18 cellular contexts compared by ENCODE assay signal in the genomic region with DNA sequence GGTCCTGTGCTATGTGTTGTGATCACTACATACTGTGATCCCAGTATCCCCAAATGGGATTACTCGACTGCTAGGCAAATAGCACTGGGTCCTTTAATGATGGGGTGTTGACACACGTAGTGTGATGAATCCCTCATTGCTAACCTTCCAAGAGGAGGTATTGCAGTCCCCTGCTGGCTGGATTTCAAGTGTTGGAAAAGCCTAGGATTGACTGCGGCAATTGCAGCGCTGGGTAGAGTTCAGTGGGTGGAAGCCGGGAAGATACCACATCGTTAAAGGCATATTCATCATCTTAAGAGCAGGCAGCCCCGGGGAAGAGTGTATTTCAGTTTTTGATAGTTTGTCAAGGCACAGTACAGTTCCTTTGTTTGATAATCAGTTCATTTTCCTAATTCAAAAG.
A peak's percentile ranks its signal among the peaks of the same experiment; 100 is the strongest.
DNase-seq lines count a peak whose midpoint lies in the region; TF ChIP-seq lines count a peak whose summit lies in the region.
"Had no signal": no experiment of that assay in that cellular context is flagged by ENCODE, and none has a peak within 500 bp of the region (broad histone marks: within the 10 kb centered on the region; RNA-seq: fewer than 3 reads in every experiment).

No MANE protein-coding gene starts in this region.

- DNase-seq in DMS153 (lab: John Stamatoyannopoulos, UW): peak; percentile 20
- DNase-seq in DMS153 treated with DMSO at 0.1 percent for 48 hours (lab: John Stamatoyannopoulos, UW; ENCODE audit: unreplicated experiment): no peak
- peak; percentile 4 for DNase-seq in NCI-H2029 (lab: John Stamatoyannopoulos, UW)
- no peak for DNase-seq in osteoblast (ENCODE audit: insufficient read length, low spot score, missing footprints)
- no peak for DNase-seq in kidney glomerular epithelial cell (lab: John Stamatoyannopoulos, UW)
- DNase-seq in NCI-H1694 (lab: John Stamatoyannopoulos, UW): no peak
- DNase-seq in dedifferentiated amniotic fluid mesenchymal stem cell (ENCODE audit: extremely low spot score): no peak
- DNase-seq: BE2C; CD4-positive, alpha-beta T cell; GF-D8; GOT3; MM.1S; NCI-H1105 treated with DMSO at 0.1 percent for 48 hours; NCI-H187; NCI-H510A; NK-92 treated with Interleukin-12 subunit alpha and Interleukin-12 subunit beta, amount 100 ng/mL, for 24 hours had no signal

- no peaks in the 10 kb centered on the region for H3K36me3 ChIP-seq in osteoblast (ENCODE audit: insufficient read depth, low read length)
- H3K36me3 ChIP-seq: BE2C had no signal

- H3K79me2 ChIP-seq in osteoblast (ENCODE audit: insufficient read depth, low read length): no peaks in the 10 kb centered on the region

- TF ChIP-seq CTCF in VCaP (conservative IDR thresholded peaks at IDR 0.05) (no peak), osteoblast (IDR thresholded peaks at IDR 0.05; ENCODE audit: extremely low read depth, low read depth, low read length) (no peak)

- H3K27ac ChIP-seq in VCaP: peak overlapping the region; percentile 57; the same call in 1 of the 2 replicates
- no peak overlapping the region for H3K27ac ChIP-seq in osteoblast (ENCODE audit: low read depth, low read length)
- H3K27ac ChIP-seq: 22Rv1 had no signal

- H4K20me1 ChIP-seq in osteoblast (ENCODE audit: insufficient read depth, low read length): no peaks in the 10 kb centered on the region

- H3K9me3 ChIP-seq in osteoblast (ENCODE audit: low read depth, low read length): no peaks in the 10 kb centered on the region
- H3K9me3 ChIP-seq: BE2C had no signal

- H3K4me3 ChIP-seq in osteoblast (ENCODE audit: insufficient read depth, low read length): no peak overlapping the region

- H3K4me2 ChIP-seq in osteoblast (ENCODE audit: insufficient read depth, low read length): peak overlapping the region; percentile 19

- H3K4me1 ChIP-seq in osteoblast (ENCODE audit: insufficient read depth, low read length): peaks cover 35% of the 10 kb centered on the region
- H3K4me1 ChIP-seq: BE2C had no signal

- H2AFZ ChIP-seq in osteoblast (ENCODE audit: low read length): peak overlapping the region; percentile 20

- no peaks in the 10 kb centered on the region for H3K27me3 ChIP-seq in osteoblast (ENCODE audit: insufficient read depth, low read length)
- H3K27me3 ChIP-seq: BE2C had no signal

Comparison
In these comparisons a context has a peak if more than half of its experiments do, and no peak if none do; other contexts are left out.
1. DNase-seq: peak in DMS153 (single experiment) and NCI-H2029 (single experiment); none in DMS153 treated with DMSO at 0.1 percent for 48 hours (single experiment), osteoblast (single experiment), kidney glomerular epithelial cell (single experiment), NCI-H1694 (single experiment) and dedifferentiated amniotic fluid mesenchymal stem cell (single experiment).